In genomic region chr5:128201065-128201926, GRCh38 we compare ENCODE assay signal across 9 cellular contexts.
DNase-seq lines count a peak whose midpoint lies in the region; ATAC-seq, FAIRE-seq and TF ChIP-seq lines count a peak whose summit lies in the region.
"Had no signal": no experiment of that assay in that cellular context is flagged by ENCODE, and none has a peak within 500 bp of the region (broad histone marks: within the 10 kb centered on the region; RNA-seq: fewer than 3 reads in every experiment).

No MANE protein-coding gene starts in this region.

- peak; percentile 94 for TF ChIP-seq CTCF in neural crest cell (conservative IDR thresholded peaks at IDR 0.05)
- peak in 5 of 7 experiments; percentile 81 to 87 (median 82) for TF ChIP-seq CTCF in stomach (IDR thresholded peaks at IDR 0.05)

- no peaks in the 10 kb centered on the region for H3K27me3 Mint-ChIP-seq in activated T-helper 17 cell treated with anti-CD3 and anti-CD28 coated beads, Interleukin-2, amount 50 U/mL, for 72 hours
- peaks cover 11% of the 10 kb centered on the region for H3K27me3 Mint-ChIP-seq in neural crest cell (ENCODE audit: low read depth)

- peak overlapping the region; percentile 18 to 34 (median 26) for H3K4me3 ChIP-seq in stomach

- WGBS in stomach, 5 donors = 10 to 13% (median 11%) methylated on average over 36 of the region's 36 CpGs

- peak overlapping the region; percentile 8 for H3K4me3 Mint-ChIP-seq in activated T-helper 17 cell treated with anti-CD3 and anti-CD28 coated beads, Interleukin-2, amount 50 U/mL, for 72 hours
- peak overlapping the region; percentile 13 for H3K4me3 Mint-ChIP-seq in neural crest cell

- FAIRE-seq in HTR-8/SVneo (lab: Jason Lieb, UNC) (peak; percentile 33), RCC 7860 (lab: Jason Lieb, UNC) (no peak)
- FAIRE-seq: islet of Langerhans had no signal

- no peaks in the 10 kb centered on the region for H3K27me3 ChIP-seq in stomach

- no peaks in the 10 kb centered on the region for H3K36me3 Mint-ChIP-seq in activated T-helper 17 cell treated with anti-CD3 and anti-CD28 coated beads, Interleukin-2, amount 50 U/mL, for 72 hours (ENCODE audit: low read depth)
- peaks cover 4% of the 10 kb centered on the region for H3K36me3 Mint-ChIP-seq in neural crest cell (ENCODE audit: low read depth)

- H3K4me1 Mint-ChIP-seq in activated T-helper 17 cell treated with anti-CD3 and anti-CD28 coated beads, Interleukin-2, amount 50 U/mL, for 72 hours = peaks cover 13% of the 10 kb centered on the region
- H3K4me1 Mint-ChIP-seq in neural crest cell = peaks cover 5% of the 10 kb centered on the region

- no peaks in the 10 kb centered on the region for H3K9me3 ChIP-seq in stomach

- no peak overlapping the region for H3K27ac Mint-ChIP-seq in activated T-helper 17 cell treated with anti-CD3 and anti-CD28 coated beads, Interleukin-2, amount 50 U/mL, for 72 hours
- H3K27ac Mint-ChIP-seq in neural crest cell (ENCODE audit: unreplicated experiment) = no peak overlapping the region

- TF ChIP-seq EP300 in stomach (IDR thresholded peaks at IDR 0.05) = no peak

- peaks cover 12 to 50% (median 32%) of the 10 kb centered on the region in 4 donors for H3K4me1 ChIP-seq in stomach

- TF ChIP-seq POLR2A in stomach (IDR thresholded peaks at IDR 0.05) = no peak

- peaks cover 0 to 6% (median 0%) of the 10 kb centered on the region in 4 donors for H3K36me3 ChIP-seq in stomach

- peak; percentile 51 for DNase-seq in DMS114 treated with DMSO at 0.1 percent for 48 hours (lab: John Stamatoyannopoulos, UW; ENCODE audit: unreplicated experiment)
- DNase-seq in HTR-8/SVneo (ENCODE audit: insufficient read length, low spot score) = peak; percentile 41
- DNase-seq in RCC 7860 (ENCODE audit: low spot score) = peak; percentile 28
- DNase-seq in fibroblast of the conjunctiva (ENCODE audit: low read depth) = peak; percentile 24
- DNase-seq in neural crest cell (ENCODE audit: low read depth, low spot score) = peak; percentile 83
- peak; percentile 93 for DNase-seq in stomach

- ATAC-seq in GM21390 (IDR thresholded peaks at IDR 0.05; ENCODE audit: unreplicated experiment) = peak; percentile 93
- ATAC-seq in activated T-helper 17 cell treated with anti-CD3 and anti-CD28 coated beads, Interleukin-2, amount 50 U/mL, for 72 hours (replicated peaks) = peak; percentile 85

- no peaks in the 10 kb centered on the region for H3K9me3 Mint-ChIP-seq in activated T-helper 17 cell treated with anti-CD3 and anti-CD28 coated beads, Interleukin-2, amount 50 U/mL, for 72 hours
- no peaks in the 10 kb centered on the region for H3K9me3 Mint-ChIP-seq in neural crest cell

- intact Hi-C loops in stomach (cut with DNase I; ENCODE audit: low total_unique reads) = loop anchor here (10.0 kb wide), 2 partner anchors 456 to 636 kb away; no protein-coding TSS in a partner anchor

- H3K27ac ChIP-seq in stomach = peak overlapping the region in 4 of 5 donors; percentile 14 to 38 (median 20)

Comparison
In these comparisons a context has a peak if more than half of its experiments do, and no peak if none do; other contexts are left out.
1. Peak in every context shown above with its lines: DNase-seq, ATAC-seq, H3K4me3 ChIP-seq and H3K27ac ChIP-seq.
2. DNase-seq: peak in every context shown above with its lines; median percentile 93 in stomach; 83 in neural crest cell; 51 in DMS114 treated with DMSO at 0.1 percent for 48 hours; 41 in HTR-8/SVneo; 28 in RCC 7860; 24 in fibroblast of the conjunctiva.